7 cellular contexts compared by ENCODE assay signal in the genomic region with DNA sequence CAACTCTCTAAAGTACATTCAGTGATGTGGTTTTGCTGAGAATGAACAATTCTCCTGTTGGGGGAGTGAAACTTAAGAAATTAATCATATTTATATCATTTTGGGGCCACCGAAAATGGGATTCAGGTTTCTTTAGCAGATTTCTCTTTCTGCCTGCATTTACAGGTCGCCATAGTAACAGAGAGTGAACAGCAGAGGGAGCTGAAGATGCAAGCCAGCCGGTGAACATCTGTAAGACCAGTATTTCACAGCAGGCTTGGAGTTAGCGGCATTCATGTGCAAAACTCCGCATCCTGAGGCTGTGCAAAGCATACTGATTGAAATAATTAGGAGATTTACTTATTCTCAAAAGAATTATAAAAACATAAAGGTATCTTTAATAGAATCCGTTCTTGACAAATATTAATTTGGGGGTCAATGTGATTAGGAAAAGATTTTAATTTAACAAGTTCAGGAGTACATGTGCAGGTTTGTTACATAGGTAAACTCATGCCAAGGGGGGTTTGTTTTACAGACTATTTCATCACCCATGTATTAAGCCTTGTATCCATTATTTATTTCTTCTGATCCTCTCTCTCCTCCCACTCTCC.
DNase-seq lines count a peak whose midpoint lies in the region; ATAC-seq and TF ChIP-seq lines count a peak whose summit lies in the region.

No MANE protein-coding gene starts in this region.

- no peak for DNase-seq in GM13977 (ENCODE audit: low spot score)
- peak; percentile 74 for DNase-seq in NB4 (ENCODE audit: low read depth)
- DNase-seq in T-helper 1 cell: peak in 4 of 5 donors; percentile 31 to 63 (median 43)
- DNase-seq in astrocyte of the hippocampus (ENCODE audit: low read depth, low spot score): peak; percentile 79
- DNase-seq in iPS DF 4.7 (ENCODE audit: extremely low read depth, low spot score): peak; percentile 51
- peak; percentile 8 to 48 for DNase-seq in stimulated activated CD4-positive, alpha-beta T cell treated with anti-CD3 and anti-CD28 coated beads, Interleukin-12 subunit alpha, Interleukin-12 subunit beta, amount 100 ng/mL, for 24 hours (ENCODE audit: low read depth in 2 of 2)

- no peak overlapping the region for H3K4me3 ChIP-seq in NB4 (ENCODE audit: low read depth, low read length)

- peak; percentile 100 for ATAC-seq in HG02623 (IDR thresholded peaks at IDR 0.05; ENCODE audit: unreplicated experiment)

- in situ Hi-C loops in GM13977 (cut with MboI; ENCODE audit: low pct_unique_long_range_greater_than_20kb, low sequenced_read_pairs, unreplicated experiment): no loop called here

- TF ChIP-seq POLR2A in NB4 (IDR thresholded peaks at IDR 0.05; ENCODE audit: extremely low read depth, insufficient read length): no peak

- TF ChIP-seq CTCF in GM13977 (IDR thresholded peaks at IDR 0.05; ENCODE audit: extremely low read depth, insufficient read depth, missing control alignments) (peak; percentile 81), NB4 (IDR thresholded peaks at IDR 0.05; ENCODE audit: low read depth, low read length) (peak; percentile 73)
